In genomic region chr6:119453242-119453641, GRCh38 we compare ENCODE assay signal across 1 cellular context.
TF ChIP-seq lines count a peak whose summit lies in the region.

No MANE protein-coding gene starts in this region.

TF ChIP-seq in WTC11, 78 proteins besides CTCF, POLR2A, EP300 and RAD21 (continued from another document):
- TF ChIP-seq ZNF281 (CRISPR knock-in tag; IDR thresholded peaks at IDR 0.05): no peak
- TF ChIP-seq CBFB (CRISPR knock-in tag; IDR thresholded peaks at IDR 0.05; ENCODE audit: low read depth): no peak
- TF ChIP-seq FOXP1 (CRISPR knock-in tag; IDR thresholded peaks at IDR 0.05; ENCODE audit: borderline replicate concordance): no peak
- no peak for TF ChIP-seq RORB (CRISPR knock-in tag; IDR thresholded peaks at IDR 0.05)
- no peak for TF ChIP-seq SMAD3 (CRISPR knock-in tag; IDR thresholded peaks at IDR 0.05; ENCODE audit: borderline replicate concordance)
- no peak for TF ChIP-seq CDX4 (CRISPR knock-in tag; IDR thresholded peaks at IDR 0.05; ENCODE audit: borderline replicate concordance)
